8 cellular contexts compared by ENCODE assay signal in genomic region chr14:90383126-90383730, GRCh38.
DNase-seq lines count a peak whose midpoint lies in the region; ATAC-seq and FAIRE-seq lines count a peak whose summit lies in the region.

No MANE protein-coding gene starts in this region.

- peak; percentile 84 for FAIRE-seq in colon (lab: Jason Lieb, UNC)

- DNase-seq in AG20443 (ENCODE audit: low spot score) (peak; percentile 98), NCI-H446 (lab: John Stamatoyannopoulos, UW) (peak; percentile 99 to 100), kidney tubule cell (ENCODE audit: low spot score) (peak; percentile 100)
- DNase-seq in activated CD4-positive, CD25-positive, alpha-beta regulatory T cell treated with anti-CD3 and anti-CD28 coated beads, Interleukin-2, amount 50 U/mL, for 72 hours: peak; percentile 97
- DNase-seq in stimulated activated CD4-positive, alpha-beta T cell treated with anti-CD3 and anti-CD28 coated beads, Interleukin-1b, Interleukin-23, amount 100 ng/mL, for 24 hours (ENCODE audit: low read depth in 4 of 4, low spot score in 1 of 4): peak; percentile 88 to 96 (median 95)

- ATAC-seq in GM19023 (IDR thresholded peaks at IDR 0.05; ENCODE audit: unreplicated experiment): peak; percentile 94
- ATAC-seq in HG03280 (IDR thresholded peaks at IDR 0.05; ENCODE audit: unreplicated experiment): peak; percentile 92

Comparison
In these comparisons a context has a peak if more than half of its experiments do, and no peak if none do; other contexts are left out.
1. Peak in every context shown above with its lines: DNase-seq and ATAC-seq.